Comparison of ENCODE assay signal across 1 cellular context in genomic region chr4:76782837-76783236, GRCh38.
TF ChIP-seq lines count a peak whose summit lies in the region.

No MANE protein-coding gene starts in this region.

TF ChIP-seq in SK-N-SH, 30 proteins besides CTCF, POLR2A, EP300 and RAD21 (continued from another document):
- TF ChIP-seq REST (IDR thresholded peaks at IDR 0.05; ENCODE audit: low read depth, low read length) (no peak), GABPA (IDR thresholded peaks at IDR 0.05; ENCODE audit: low read depth) (no peak), YY1 (IDR thresholded peaks at IDR 0.05; ENCODE audit: low read depth) (no peak), FOXJ3 (CRISPR knock-in tag; IDR thresholded peaks at IDR 0.05) (no peak), SMC3 (IDR thresholded peaks at IDR 0.05; ENCODE audit: low read depth, low read length) (no peak), USF2 (IDR thresholded peaks at IDR 0.05; ENCODE audit: borderline replicate concordance, low read depth, low read length) (no peak), GATA2 (CRISPR knock-in tag; IDR thresholded peaks at IDR 0.05) (no peak), RCOR1 (IDR thresholded peaks at IDR 0.05; ENCODE audit: low read length) (no peak), RFX5 (IDR thresholded peaks at IDR 0.05; ENCODE audit: low read length) (no peak), FOSL2 (IDR thresholded peaks at IDR 0.05; ENCODE audit: borderline replicate concordance, low read depth) (no peak), ZBTB33 (IDR thresholded peaks at IDR 0.05; ENCODE audit: borderline replicate concordance, low read depth) (no peak)
